ENCODE assay signal across 10 cellular contexts in the genomic region with DNA sequence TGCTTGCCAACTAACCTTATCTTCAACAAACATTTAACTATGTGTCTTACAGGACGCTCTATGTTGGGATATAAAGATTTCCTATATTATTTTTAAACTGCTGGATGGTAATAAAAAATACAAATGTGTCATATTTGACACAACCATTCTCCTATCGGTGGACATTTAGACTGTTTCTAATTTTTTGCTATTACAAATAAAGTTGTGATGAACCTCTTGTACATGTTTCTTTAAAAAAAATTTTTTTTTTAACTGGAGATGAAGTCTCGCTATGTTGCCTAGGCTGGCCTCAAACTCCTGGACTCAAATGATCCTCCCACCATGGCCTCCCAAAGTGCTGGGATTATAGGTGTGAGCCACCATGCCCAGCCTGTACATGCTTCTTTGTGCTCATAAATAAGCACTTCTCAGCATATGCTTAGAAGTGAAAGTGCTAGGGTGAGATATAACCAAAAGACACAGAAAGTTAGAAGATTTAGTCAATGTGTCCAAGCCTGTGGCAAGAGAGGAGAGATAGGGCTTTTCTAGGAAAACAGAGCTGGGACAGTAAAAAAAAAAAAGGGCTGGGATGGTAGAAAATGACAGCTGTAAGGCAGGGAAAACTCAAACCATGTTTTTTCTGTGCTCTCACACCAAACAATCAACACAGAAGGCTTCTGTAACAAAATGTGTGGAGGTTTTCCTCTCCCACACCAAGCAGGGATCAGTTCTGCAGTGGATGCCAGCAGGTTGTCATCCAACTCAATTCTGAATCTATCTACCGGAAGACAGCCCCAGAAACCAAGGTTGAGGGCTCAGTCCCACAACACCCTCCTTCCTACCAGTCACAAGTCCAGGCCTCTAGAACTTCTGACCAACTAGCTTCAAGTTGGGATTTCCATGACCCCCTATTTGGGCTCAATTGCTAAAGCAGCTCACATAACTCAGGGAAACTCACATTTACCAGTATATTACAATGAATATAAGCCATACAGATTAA.
DNase-seq lines count a peak whose midpoint lies in the region; ATAC-seq and TF ChIP-seq lines count a peak whose summit lies in the region.
"Had no signal": no experiment of that assay in that cellular context is flagged by ENCODE, and none has a peak within 500 bp of the region (broad histone marks: within the 10 kb centered on the region; RNA-seq: fewer than 3 reads in every experiment).

No MANE protein-coding gene starts in this region.

- peaks cover 0 to 59% (median 35%) of the 10 kb centered on the region in 12 donors for H3K4me1 ChIP-seq in heart left ventricle
- peaks cover 0 to 21% of the 10 kb centered on the region in 2 donors for H3K4me1 ChIP-seq in ascending aorta
- peaks cover 0 to 6% of the 10 kb centered on the region in 2 donors for H3K4me1 ChIP-seq in aorta (ENCODE audit: control insufficient read depth in 1 of 2, insufficient read depth in 2 of 2, low read length in 2 of 2)

- H3K9me3 ChIP-seq in heart left ventricle (no peaks in the 10 kb centered on the region), ascending aorta (no peaks in the 10 kb centered on the region), aorta (ENCODE audit: control insufficient read depth, low read length) (no peaks in the 10 kb centered on the region)
- H3K9me3 ChIP-seq: MG63 had no signal

- WGBS in heart left ventricle, 4 donors, result 46 to 70% (median 68%) methylated on average over 4 of the region's 4 CpGs
- WGBS in aorta, 2 donors, result 27 to 43% methylated on average over 4 of the region's 4 CpGs

- H3K27ac Mint-ChIP-seq in naive thymus-derived CD8-positive, alpha-beta T cell, result peak overlapping the region in 7 of 10 donors; percentile 21 to 69 (median 57)

- no peak overlapping the region for H3K4me3 Mint-ChIP-seq in naive thymus-derived CD8-positive, alpha-beta T cell

- no peaks in the 10 kb centered on the region for H3K9me3 Mint-ChIP-seq in naive thymus-derived CD8-positive, alpha-beta T cell

- no peak for DNase-seq in heart left ventricle
- DNase-seq in Right ventricle myocardium inferior (ENCODE audit: missing footprints), result no peak
- no peak for DNase-seq in ascending aorta (ENCODE audit: low spot score in 2 of 2)
- DNase-seq in naive thymus-derived CD8-positive, alpha-beta T cell, result no peak
- DNase-seq in aorta, result no peak
- no peak for DNase-seq in cerebellar cortex (ENCODE audit: low spot score)
- DNase-seq: hippocampal formation, MG63 had no signal

- no peak for TF ChIP-seq POLR2A in heart left ventricle (IDR thresholded peaks at IDR 0.05)

- no peaks in the 10 kb centered on the region for H3K27me3 Mint-ChIP-seq in naive thymus-derived CD8-positive, alpha-beta T cell

- H3K4me3 ChIP-seq in heart left ventricle (no peak overlapping the region), ascending aorta (no peak overlapping the region), aorta (ENCODE audit: low read length in 2 of 2) (no peak overlapping the region)
- H3K4me3 ChIP-seq: MG63 had no signal

- POLR2A ChIA-PET in naive thymus-derived CD8-positive, alpha-beta T cell (lab: Charles Lee), result no interaction called here

- TF ChIP-seq CTCF in heart left ventricle (IDR thresholded peaks at IDR 0.05), result no peak
- TF ChIP-seq CTCF in ascending aorta (IDR thresholded peaks at IDR 0.05), result no peak

- H3K36me3 ChIP-seq in heart left ventricle, result peaks cover 0 to 4% (median 0%) of the 10 kb centered on the region in 9 donors
- no peaks in the 10 kb centered on the region for H3K36me3 ChIP-seq in ascending aorta
- H3K36me3 ChIP-seq in aorta (ENCODE audit: control insufficient read depth in 1 of 2, insufficient read depth in 2 of 2, low read length in 1 of 2), result peaks cover 0 to 3% of the 10 kb centered on the region in 2 donors
- H3K36me3 ChIP-seq: MG63 had no signal

- H3K27me3 ChIP-seq in heart left ventricle (no peaks in the 10 kb centered on the region), ascending aorta (no peaks in the 10 kb centered on the region), aorta (ENCODE audit: control insufficient read depth in 1 of 2, insufficient read depth in 2 of 2, low read length in 1 of 2) (no peaks in the 10 kb centered on the region)
- H3K27me3 ChIP-seq: MG63 had no signal

- H3K36me3 Mint-ChIP-seq in naive thymus-derived CD8-positive, alpha-beta T cell, result peaks cover 0 to 9% (median 7%) of the 10 kb centered on the region in 3 donors

- H3K27ac ChIP-seq in heart left ventricle (peak overlapping the region in 9 of 12 donors; percentile 15 to 85 (median 43)), ascending aorta (peak overlapping the region; percentile 62 to 70), aorta (ENCODE audit: low read depth in 1 of 2, low read length in 2 of 2) (peak overlapping the region; percentile 34 to 79)

- peaks cover 22 to 53% (median 42%) of the 10 kb centered on the region in 4 donors for H3K4me1 Mint-ChIP-seq in naive thymus-derived CD8-positive, alpha-beta T cell

- intact Hi-C loops in heart left ventricle (cut with DNase I) (no loop called here), Right ventricle myocardium inferior (cut with DNase I) (no loop called here), ascending aorta (cut with DNase I) (no loop called here), aorta (cut with DNase I) (loop anchor here in 1 of 2 donors (5.0 kb wide), 1 partner anchor 66 kb away; no protein-coding TSS in a partner anchor)

- ATAC-seq in heart left ventricle (no peak), Right ventricle myocardium inferior (no peak), aorta (ENCODE audit: low FRiP score) (no peak), HG03045 (IDR thresholded peaks at IDR 0.05; ENCODE audit: unreplicated experiment) (no peak), HG03097 (IDR thresholded peaks at IDR 0.05; ENCODE audit: low FRiP score, unreplicated experiment) (no peak)
- ATAC-seq in naive thymus-derived CD8-positive, alpha-beta T cell, result no peak
